In the genomic region with DNA sequence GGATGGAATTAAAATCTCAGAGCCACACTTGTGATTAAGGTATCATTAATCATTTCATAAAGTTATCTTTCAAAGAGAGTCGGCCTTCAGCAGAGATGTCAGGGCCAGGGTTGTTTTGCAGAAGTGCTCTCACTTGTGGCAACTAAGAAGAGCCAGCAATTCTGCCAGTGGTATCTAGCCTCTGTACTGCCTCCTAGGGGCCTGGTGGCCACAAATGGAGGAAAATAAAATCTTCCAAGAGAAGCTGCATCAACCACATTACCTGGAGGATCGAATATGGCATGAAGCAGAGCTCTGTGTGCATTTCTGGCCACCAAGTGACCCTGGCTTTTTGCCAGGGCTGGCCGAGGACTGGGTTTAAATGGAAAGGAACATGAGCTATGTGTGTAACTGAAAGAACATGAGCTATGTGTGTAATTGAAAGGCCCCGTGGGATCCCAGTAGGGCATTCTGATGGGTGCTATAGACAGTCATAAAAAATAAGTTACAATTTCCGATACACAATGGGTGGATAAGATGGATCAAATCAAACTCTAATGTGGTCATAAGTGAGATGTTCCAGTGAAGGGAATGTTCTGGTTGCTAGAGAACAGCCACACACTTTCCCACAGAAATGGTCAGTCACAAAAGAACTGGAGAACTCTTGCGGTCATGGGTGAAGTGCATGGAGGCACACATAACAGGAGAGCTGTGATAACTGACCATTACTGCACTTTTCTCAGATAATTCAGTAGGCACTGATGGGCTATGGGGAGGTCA, we compare ENCODE assay signal across 15 cellular contexts.
A peak's percentile ranks its signal among the peaks of the same experiment; 100 is the strongest.
DNase-seq lines count a peak whose midpoint lies in the region; ATAC-seq and TF ChIP-seq lines count a peak whose summit lies in the region.
"Had no signal": no experiment of that assay in that cellular context is flagged by ENCODE, and none has a peak within 500 bp of the region (broad histone marks: within the 10 kb centered on the region; RNA-seq: fewer than 3 reads in every experiment).

No MANE protein-coding gene starts in this region.

- H3K4me2 ChIP-seq in OCI-LY7 (ENCODE audit: low read length): no peak overlapping the region

- peaks cover 8% of the 10 kb centered on the region for H3K27me3 ChIP-seq in AG04450 (ENCODE audit: control insufficient read depth, insufficient read depth, low read length)
- no peaks in the 10 kb centered on the region for H3K27me3 ChIP-seq in foreskin keratinocyte
- H3K27me3 ChIP-seq: esophagus muscularis mucosa had no signal

- no peaks in the 10 kb centered on the region for H3K79me2 ChIP-seq in OCI-LY7 (ENCODE audit: insufficient read depth, low read depth, low read length)

- H3K27ac ChIP-seq in AG04450 (ENCODE audit: low read depth, low read length) (no peak overlapping the region), OCI-LY7 (ENCODE audit: low read depth, low read length, poor library complexity, severe bottlenecking) (no peak overlapping the region), foreskin keratinocyte (no peak overlapping the region)
- H3K27ac ChIP-seq: esophagus muscularis mucosa, prostate gland had no signal

- no peak for DNase-seq in AG04450 (ENCODE audit: low read depth, low spot score)
- no peak for DNase-seq in OCI-LY7 (ENCODE audit: low spot score)
- no peak for DNase-seq in foreskin keratinocyte
- no peak for DNase-seq in NK-92 (lab: John Stamatoyannopoulos, UW; ENCODE audit: unreplicated experiment)
- DNase-seq in NCI-H187 (lab: John Stamatoyannopoulos, UW): no peak
- no peak for DNase-seq in AG20443 (ENCODE audit: low spot score)
- DNase-seq in effector CD4-positive, alpha-beta T cell: no peak
- DNase-seq: activated CD4-positive, alpha-beta T cell treated with anti-CD3 and anti-CD28 coated beads, Interleukin-2, amount 50 U/mL, for 1 hour; activated gamma-delta T cell; NK-92 treated with Interleukin-12 subunit alpha and Interleukin-12 subunit beta, amount 100 ng/mL, for 24 hours; stimulated activated CD4-positive, alpha-beta T cell treated with anti-CD3 and anti-CD28 coated beads, Interleukin-4, amount 100 ng/mL, for 4 hours; T-cell had no signal

- H3K4me1 ChIP-seq in OCI-LY7 (ENCODE audit: insufficient read depth, low read length, poor library complexity, severe bottlenecking): no peaks in the 10 kb centered on the region
- no peaks in the 10 kb centered on the region for H3K4me1 ChIP-seq in foreskin keratinocyte
- H3K4me1 ChIP-seq: prostate gland had no signal

- CTCF ChIA-PET in AG04450 (lab: Charles Lee) (no interaction called here), OCI-LY7 (lab: Charles Lee; ENCODE audit: unreplicated experiment) (no interaction called here)

- intact Hi-C loops in OCI-LY7 (cut with micrococcal nuclease; ENCODE audit: unreplicated experiment): no loop called here

- no peak overlapping the region for H2AFZ ChIP-seq in OCI-LY7 (ENCODE audit: low read length)

- no peaks in the 10 kb centered on the region for H4K20me1 ChIP-seq in OCI-LY7 (ENCODE audit: insufficient read depth, low read length)

- H3K9me3 ChIP-seq in AG04450 (ENCODE audit: control insufficient read depth, insufficient read depth, low read length): peaks cover 2% of the 10 kb centered on the region; the same call in 1 of the 2 replicates
- no peaks in the 10 kb centered on the region for H3K9me3 ChIP-seq in OCI-LY7 (ENCODE audit: low read length)
- H3K9me3 ChIP-seq: esophagus muscularis mucosa, prostate gland had no signal

- no peaks in the 10 kb centered on the region for H3K9me2 ChIP-seq in OCI-LY7 (ENCODE audit: insufficient read depth, low read length)

- TF ChIP-seq CTCF in AG04450 (IDR thresholded peaks at IDR 0.05; ENCODE audit: low read depth, low read length) (peak; percentile 19; the same call in 1 of the 2 replicates), GM12873 (IDR thresholded peaks at IDR 0.05; ENCODE audit: insufficient read depth, low read depth, low read length, missing control alignments) (peak; percentile 35), OCI-LY7 (conservative IDR thresholded peaks at IDR 0.05; ENCODE audit: low read length) (peak; percentile 54), foreskin keratinocyte (conservative IDR thresholded peaks at IDR 0.05) (peak; percentile 42)

- H3K4me3 ChIP-seq in AG04450 (ENCODE audit: low read depth, low read length) (no peak overlapping the region), OCI-LY7 (ENCODE audit: low read depth, low read length, poor library complexity, severe bottlenecking) (no peak overlapping the region)
- H3K4me3 ChIP-seq: esophagus muscularis mucosa, prostate gland had no signal

- no peak for ATAC-seq in foreskin keratinocyte
- ATAC-seq: T-cell had no signal

- no TSS peak for BruUV-seq in OCI-LY7 (replicated peaks; lab: Mats Ljungman, UMichigan)

- POLR2A ChIA-PET in AG04450 (lab: Yijun Ruan, JAX) (no interaction called here), OCI-LY7 (lab: Charles Lee) (interaction anchor here (0.6 kb wide), 1 partner anchor 231 kb away, joined by 3 read pairs; no protein-coding TSS in a partner anchor)

- H3K36me3 ChIP-seq in OCI-LY7 (ENCODE audit: insufficient read depth, low read length): no peaks in the 10 kb centered on the region
- H3K36me3 ChIP-seq: esophagus muscularis mucosa, prostate gland had no signal
